8 cellular contexts compared by ENCODE assay signal in genomic region chr19:48872884-48873475, GRCh38. TPM values are rescaled to one million over a fixed set of nuclear protein-coding genes. Genes with fewer than 3 reads are reported as not detected.
A peak's percentile ranks its signal among the peaks of the same experiment; 100 is the strongest.
DNase-seq lines count a peak whose midpoint lies in the region; ATAC-seq and TF ChIP-seq lines count a peak whose summit lies in the region.

No MANE protein-coding gene starts in this region.

- DNase-seq in Calu3 (peak; percentile 91), NOMO-1 treated with DMSO at 0.1 percent for 48 hours (lab: John Stamatoyannopoulos, UW; ENCODE audit: unreplicated experiment) (peak; percentile 96), mesendoderm (peak; percentile 97), cortex of kidney (lab: John Stamatoyannopoulos, UW) (no peak)
- peak; percentile 69 for DNase-seq in activated CD8-positive, alpha-beta memory T cell treated with anti-CD3 and anti-CD28 coated beads, Interleukin-2, amount 50 U/mL, for 1 hour (ENCODE audit: extremely low read depth)
- DNase-seq in stimulated activated CD8-positive, alpha-beta memory T cell treated with anti-CD3 and anti-CD28 coated beads, Interleukin-15, amount 100 ng/mL, for 4 hours (ENCODE audit: low read depth in 2 of 2), result peak; percentile 43 to 66

- H3K4me3 Mint-ChIP-seq in Calu3 (ENCODE audit: low read depth, unreplicated experiment), result peak overlapping the region; percentile 95

- peak; percentile 31 for ATAC-seq in HG03108 (IDR thresholded peaks at IDR 0.05; ENCODE audit: unreplicated experiment)

- H3K4me2 ChIP-seq in mesendoderm (ENCODE audit: low read length), result peak overlapping the region; percentile 99

- H3K36me3 ChIP-seq in endocrine pancreas (ENCODE audit: control insufficient read depth, insufficient read depth, low read length), result peaks cover 24% of the 10 kb centered on the region
- peaks cover 13% of the 10 kb centered on the region for H3K36me3 ChIP-seq in mesendoderm (ENCODE audit: control insufficient read depth, insufficient read depth, low read length)

- H3K79me1 ChIP-seq in mesendoderm (ENCODE audit: low read length), result peaks cover 17% of the 10 kb centered on the region

- CTCF ChIA-PET in Calu3 (lab: Charles Lee), result interaction anchor here (0.6 to 1.4 kb wide), 2 partner anchors 98 to 262 kb away, joined by 3 to 4 read pairs; no protein-coding TSS in a partner anchor

- no peak overlapping the region for H4K8ac ChIP-seq in mesendoderm (ENCODE audit: low read depth, low read length)

- peaks cover 32% of the 10 kb centered on the region for H3K79me2 ChIP-seq in mesendoderm (ENCODE audit: control insufficient read depth, insufficient read depth, low read length)

- no peak overlapping the region for H4K5ac ChIP-seq in mesendoderm (ENCODE audit: low read length)

- no peaks in the 10 kb centered on the region for H3K9me3 Mint-ChIP-seq in Calu3 (ENCODE audit: low read depth, unreplicated experiment)

- peak overlapping the region; percentile 99 for H3K56ac ChIP-seq in mesendoderm (ENCODE audit: low read length)

- BruUV-seq in Calu3 (replicated peaks; lab: Mats Ljungman, UMichigan), result no TSS peak

- peak overlapping the region; percentile 90 for H3K23ac ChIP-seq in mesendoderm (ENCODE audit: low read length)

- H2BK120ac ChIP-seq in mesendoderm (ENCODE audit: low read depth, low read length), result peak overlapping the region; percentile 63

- peak overlapping the region; percentile 28 for H3K4ac ChIP-seq in mesendoderm (ENCODE audit: low read depth, low read length)

- H3K9ac ChIP-seq in endocrine pancreas (ENCODE audit: control insufficient read depth, insufficient read depth, low read length), result peak overlapping the region; percentile 90
- H3K9ac ChIP-seq in mesendoderm (ENCODE audit: low read length), result peak overlapping the region; percentile 99

- H2BK15ac ChIP-seq in mesendoderm (replicated peaks; ENCODE audit: low read depth), result no peak overlapping the region

- no CpG with 5 or more reads among the region's 14 CpGs for WGBS in mesendoderm (ENCODE audit: extremely low coverage, insufficient coverage, low lambda C conversion rate)

- peak overlapping the region; percentile 88 for H3K4me3 ChIP-seq in endocrine pancreas (ENCODE audit: control insufficient read depth, insufficient read depth, low read length)
- peak overlapping the region; percentile 93 for H3K4me3 ChIP-seq in mesendoderm (ENCODE audit: low read length)

- peak overlapping the region; percentile 100 for H3K27ac Mint-ChIP-seq in Calu3 (ENCODE audit: unreplicated experiment)

- H3K27me3 ChIP-seq in endocrine pancreas (ENCODE audit: control insufficient read depth, insufficient read depth, low read length) (no peaks in the 10 kb centered on the region), mesendoderm (ENCODE audit: insufficient read depth, low read length, poor library complexity) (no peaks in the 10 kb centered on the region)

- peak overlapping the region; percentile 98 for H2BK5ac ChIP-seq in mesendoderm (ENCODE audit: low read length)

- H2AK5ac ChIP-seq in mesendoderm (ENCODE audit: low read length), result peak overlapping the region; percentile 55

- peak overlapping the region; percentile 91 for H3K18ac ChIP-seq in mesendoderm (ENCODE audit: low read length)

- H3K4me1 ChIP-seq in endocrine pancreas (ENCODE audit: control insufficient read depth, insufficient read depth, low read length), result no peaks in the 10 kb centered on the region
- H3K4me1 ChIP-seq in mesendoderm (ENCODE audit: control insufficient read depth, low read depth, low read length), result peaks cover 12% of the 10 kb centered on the region

- intact Hi-C loops in Calu3 (cut with micrococcal nuclease; ENCODE audit: unreplicated experiment), result no loop called here

- peak overlapping the region; percentile 91 for H3K27ac ChIP-seq in mesendoderm (ENCODE audit: low read depth, low read length)

- H3K36me3 Mint-ChIP-seq in Calu3 (ENCODE audit: insufficient read depth, unreplicated experiment), result peaks cover 70% of the 10 kb centered on the region

- no peaks in the 10 kb centered on the region for H3K9me3 ChIP-seq in endocrine pancreas (ENCODE audit: control insufficient read depth, low read length)

- peaks cover 43% of the 10 kb centered on the region for H3K4me1 Mint-ChIP-seq in Calu3 (ENCODE audit: low read depth, unreplicated experiment)

- no peak for TF ChIP-seq CTCF in Calu3 (IDR thresholded peaks at IDR 0.05; ENCODE audit: unreplicated experiment)

- H3K27me3 Mint-ChIP-seq in Calu3 (ENCODE audit: unreplicated experiment), result peaks cover 8% of the 10 kb centered on the region

RNA-seq across cellular contexts. Expression of gene PPP1R15A, which starts 0.8 kb away (rescaled TPM):
- 118 TPM in 2 replicates for total RNA-seq in Calu3 (2022)
- polyA plus RNA-seq in mesendoderm (2013, experiment 1 of 2), result 32.5 TPM
- 33.4 TPM for polyA plus RNA-seq in mesendoderm (2013, experiment 2 of 2)

RNA-seq across cellular contexts. Expression of gene PLEKHA4, which starts 4.6 kb away (rescaled TPM):
- total RNA-seq in Calu3 (2022), result 57.6 and 72.2 TPM in 2 replicates
- polyA plus RNA-seq in mesendoderm (2013, experiment 1 of 2), result 4.9 TPM
- 4.6 TPM for polyA plus RNA-seq in mesendoderm (2013, experiment 2 of 2)

RNA-seq across cellular contexts. Expression of gene TULP2, which starts 25.6 kb away (rescaled TPM):
- total RNA-seq in Calu3 (2022), result not detected in 2 replicates
- 0.31 TPM for polyA plus RNA-seq in mesendoderm (2013, experiment 1 of 2)
- 0.21 TPM for polyA plus RNA-seq in mesendoderm (2013, experiment 2 of 2)

RNA-seq across cellular contexts. Expression of gene NUCB1, which starts 27.1 kb away (rescaled TPM):
- total RNA-seq in Calu3 (2022), result 162 and 173 TPM in 2 replicates
- polyA plus RNA-seq in mesendoderm (2013, experiment 1 of 2), result 53.7 TPM
- 51.7 TPM for polyA plus RNA-seq in mesendoderm (2013, experiment 2 of 2)

RNA-seq across cellular contexts. Expression of gene HSD17B14, which starts 36.7 kb away (rescaled TPM):
- total RNA-seq in Calu3 (2022), result 2.6 and 5.7 TPM in 2 replicates
- 1.5 TPM for polyA plus RNA-seq in mesendoderm (2013, experiment 1 of 2)
- 1.2 TPM for polyA plus RNA-seq in mesendoderm (2013, experiment 2 of 2)
